Comparison of ENCODE assay signal across 7 cellular contexts in the genomic region with DNA sequence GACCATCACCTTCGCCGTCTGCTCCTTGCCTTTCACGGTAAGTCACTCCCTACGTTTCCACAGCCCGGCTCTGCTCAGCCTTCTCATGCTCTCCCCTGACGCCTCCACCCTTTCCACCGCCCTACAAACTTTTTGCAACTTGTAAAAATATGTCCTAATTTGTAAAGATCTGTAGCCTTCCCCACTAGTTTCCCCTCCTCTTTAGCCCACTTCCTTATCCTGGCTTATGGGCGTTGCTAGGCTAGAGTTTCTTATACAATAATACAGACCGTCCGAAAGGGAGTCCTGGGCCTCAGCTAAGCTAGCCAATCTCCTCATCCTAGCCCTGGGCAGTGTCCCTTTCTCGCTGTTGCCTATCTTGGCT. TPM values are rescaled to one million over a fixed set of nuclear protein-coding genes. Genes with fewer than 3 reads are reported as not detected.
DNase-seq lines count a peak whose midpoint lies in the region; ATAC-seq and TF ChIP-seq lines count a peak whose summit lies in the region.

No MANE protein-coding gene starts in this region.

- peak overlapping the region; percentile 98 for H3K27ac Mint-ChIP-seq in activated CD8-positive, alpha-beta T cell treated with anti-CD3 and anti-CD28 coated beads, Interleukin-2, amount 10 ng/mL, durations not matched to agents 7 days and 5 days

- peaks cover 96% of the 10 kb centered on the region for H3K36me3 Mint-ChIP-seq in activated CD8-positive, alpha-beta T cell treated with anti-CD3 and anti-CD28 coated beads, Interleukin-2, amount 10 ng/mL, durations not matched to agents 7 days and 5 days (ENCODE audit: low read depth)

- peaks cover 3% of the 10 kb centered on the region for H3K9me3 Mint-ChIP-seq in activated CD8-positive, alpha-beta T cell treated with anti-CD3 and anti-CD28 coated beads, Interleukin-2, amount 10 ng/mL, durations not matched to agents 7 days and 5 days (ENCODE audit: insufficient read depth)

- no peak overlapping the region for H3K27ac ChIP-seq in RWPE1

- H3K27me3 Mint-ChIP-seq in activated CD8-positive, alpha-beta T cell treated with anti-CD3 and anti-CD28 coated beads, Interleukin-2, amount 10 ng/mL, durations not matched to agents 7 days and 5 days (ENCODE audit: low read depth), result no peaks in the 10 kb centered on the region

- POLR2A ChIA-PET in activated CD8-positive, alpha-beta T cell treated with anti-CD3 and anti-CD28 coated beads, Interleukin-2, amount 10 ng/mL, durations not matched to agents 7 days and 5 days (lab: Charles Lee), result interaction anchor here (2.1 to 11.2 kb wide), 4 partner anchors 10 to 90 kb away, joined by 8 to 120 read pairs (median 31); no protein-coding TSS in a partner anchor
- POLR2A ChIA-PET in RWPE1 (lab: Yijun Ruan, JAX; ENCODE audit: low non-redundant PET), result no interaction called here

- CTCF ChIA-PET in activated CD8-positive, alpha-beta T cell treated with anti-CD3 and anti-CD28 coated beads, Interleukin-2, amount 10 ng/mL, durations not matched to agents 7 days and 5 days (lab: Charles Lee), result interaction anchor here (1.0 to 7.3 kb wide), 3 partner anchors 10 to 88 kb away, joined by 3 to 63 read pairs (median 29); no protein-coding TSS in a partner anchor
- CTCF ChIA-PET in RWPE1 (lab: Yijun Ruan, JAX), result interaction anchor here (0.6 kb wide), 1 partner anchor 376 kb away, joined by 6 read pairs; no protein-coding TSS in a partner anchor

- peak overlapping the region; percentile 97 for H3K4me3 Mint-ChIP-seq in activated CD8-positive, alpha-beta T cell treated with anti-CD3 and anti-CD28 coated beads, Interleukin-2, amount 10 ng/mL, durations not matched to agents 7 days and 5 days

- TF ChIP-seq CTCF in RWPE1 (conservative IDR thresholded peaks at IDR 0.05; ENCODE audit: low read depth), result no peak

- peak; percentile 2 for ATAC-seq in HG02885 (IDR thresholded peaks at IDR 0.05; ENCODE audit: poor library complexity, unreplicated experiment)
- peak; percentile 9 for ATAC-seq in activated CD8-positive, alpha-beta T cell treated with anti-CD3 and anti-CD28 coated beads, Interleukin-2, amount 10 ng/mL, durations not matched to agents 7 days and 5 days
- peak; percentile 4 for ATAC-seq in stimulated activated naive CD8-positive, alpha-beta T cell treated with anti-CD3 and anti-CD28 coated beads, Interleukin-15, Interleukin-2, amounts not matched to agents 100 U/mL and 50 U/mL, for 24 hours

- H3K4me1 Mint-ChIP-seq in activated CD8-positive, alpha-beta T cell treated with anti-CD3 and anti-CD28 coated beads, Interleukin-2, amount 10 ng/mL, durations not matched to agents 7 days and 5 days (ENCODE audit: low read depth), result peaks cover 56% of the 10 kb centered on the region

- DNase-seq in activated CD8-positive, alpha-beta T cell treated with anti-CD3 and anti-CD28 coated beads, Interleukin-2, amount 10 ng/mL, durations not matched to agents 7 days and 5 days, result peak; percentile 56
- no peak for DNase-seq in stimulated activated naive CD8-positive, alpha-beta T cell treated with anti-CD3 and anti-CD28 coated beads, Interleukin-15, Interleukin-2, amounts not matched to agents 100 U/mL and 50 U/mL, for 24 hours
- DNase-seq in DMS153 (lab: John Stamatoyannopoulos, UW) (no peak), RWPE1 (ENCODE audit: low spot score) (no peak), NCI-H226 (no peak)

- H3K4me3 ChIP-seq in iPS-11a (ENCODE audit: low read depth, low read length), result peak overlapping the region; percentile 54

RNA-seq across cellular contexts. Expression of a gene that starts 1.2 kb away (rescaled TPM):
- 100 to 1,000 TPM; 116 to 119 TPM for total RNA-seq in activated CD8-positive, alpha-beta T cell treated with anti-CD3 and anti-CD28 coated beads, Interleukin-2, amount 10 ng/mL, durations not matched to agents 7 days and 5 days

RNA-seq across cellular contexts. Expression of a gene that starts 47.8 kb away (rescaled TPM):
- total RNA-seq in activated CD8-positive, alpha-beta T cell treated with anti-CD3 and anti-CD28 coated beads, Interleukin-2, amount 10 ng/mL, durations not matched to agents 7 days and 5 days, result 1 to 10 TPM in 1 of 2 experiments, under 1 TPM in 1; 0.68 to 1.0 TPM
